ENCODE assay signal across 8 cellular contexts in genomic region chr6:167217951-167218759, GRCh38.
A peak's percentile ranks its signal among the peaks of the same experiment; 100 is the strongest.
DNase-seq lines count a peak whose midpoint lies in the region; ATAC-seq, FAIRE-seq and TF ChIP-seq lines count a peak whose summit lies in the region.
"Not testable (repeated sequence)": the region's sequence is repeated elsewhere in the genome, so short reads cannot be mapped to it uniquely, and the experiment has no call there.

No MANE protein-coding gene starts in this region.

- not testable (repeated sequence) for TF ChIP-seq POLR2A in spleen (IDR thresholded peaks at IDR 0.05)

- H3K4me1 Mint-ChIP-seq in CD8-positive, alpha-beta T cell (ENCODE audit: low read depth), result not testable (repeated sequence)

- peak; percentile 15 for TF ChIP-seq CTCF in CD8-positive, alpha-beta T cell (IDR thresholded peaks at IDR 0.05)
- not testable (repeated sequence) for TF ChIP-seq CTCF in coronary artery (IDR thresholded peaks at IDR 0.05); keratinocyte (optimal IDR thresholded peaks at IDR 0.05 in 1 of 3, IDR thresholded peaks at IDR 0.05 in 1 of 3, conservative IDR thresholded peaks at IDR 0.05 in 1 of 3; ENCODE audit: extremely low read depth in 1 of 3, insufficient read depth in 2 of 3, low read length in 3 of 3)
- peak in 7 of 11 experiments; percentile 9 to 58 (median 16) for TF ChIP-seq CTCF in spleen (IDR thresholded peaks at IDR 0.05 in 8 of 11, conservative IDR thresholded peaks at IDR 0.05 in 3 of 11)

- H3K4me3 ChIP-seq in CD8-positive, alpha-beta T cell (ENCODE audit: low read depth, low read length); coronary artery; keratinocyte (ENCODE audit: control insufficient read depth in 2 of 3, extremely low read depth in 1 of 3, insufficient read depth in 2 of 3, low read depth in 1 of 3, low read length in 3 of 3); spleen: not testable (repeated sequence)

- H3K36me3 ChIP-seq in CD8-positive, alpha-beta T cell (ENCODE audit: insufficient read depth, low read length); keratinocyte (ENCODE audit: control insufficient read depth in 2 of 2, extremely low read depth in 1 of 2, insufficient read depth in 2 of 2, low read length in 2 of 2); spleen: not testable (repeated sequence)

- H2AFZ ChIP-seq in keratinocyte (ENCODE audit: control insufficient read depth, low read length), result not testable (repeated sequence)

- H3K27ac Mint-ChIP-seq in CD8-positive, alpha-beta T cell, result not testable (repeated sequence)

- not testable (repeated sequence) for H3K27me3 ChIP-seq in CD8-positive, alpha-beta T cell (ENCODE audit: insufficient read depth, low read length); keratinocyte (ENCODE audit: control insufficient read depth, extremely low read depth, insufficient read depth, low read length); spleen (replicated peaks in 1 of 7)

- not testable (repeated sequence) for H3K27me3 Mint-ChIP-seq in CD8-positive, alpha-beta T cell (ENCODE audit: low read depth)

- dilution Hi-C loops in keratinocyte (cut with MboI; ENCODE audit: extremely low pct_ligation_motif_present, low sequenced_read_pairs), result not testable (repeated sequence)

- peak in 2 of 7 experiments; percentile 11 to 40 for DNase-seq in CD8-positive, alpha-beta T cell
- DNase-seq in NCI-H82 (lab: John Stamatoyannopoulos, UW) (peak; percentile 37), coronary artery (ENCODE audit: low spot score) (peak; percentile 16)
- DNase-seq in activated CD4-positive, alpha-beta T cell treated with anti-CD3 and anti-CD28 coated beads, Interleukin-2, amount 50 U/mL, for 4 hours, result peak; percentile 7 to 21
- not testable (repeated sequence) for DNase-seq in keratinocyte (ENCODE audit: low read depth, low spot score); spleen

- WGBS in spleen, 5 donors, result 17 to 34% (median 20%) methylated on average over 6 to 13 of the region's 15 CpGs

- not testable (repeated sequence) for H3K4me1 ChIP-seq in CD8-positive, alpha-beta T cell (ENCODE audit: insufficient read depth, low read length); keratinocyte (ENCODE audit: control insufficient read depth, extremely low read depth, insufficient read depth, low read length); spleen

- peak; percentile 90 for FAIRE-seq in keratinocyte (lab: Jason Lieb, UNC)

- not testable (repeated sequence) for H4K20me1 ChIP-seq in keratinocyte (ENCODE audit: control insufficient read depth, extremely low read depth, insufficient read depth, low read length)

- not testable (repeated sequence) for H3K79me2 ChIP-seq in keratinocyte (ENCODE audit: control insufficient read depth, insufficient read depth, low read length)

- POLR2A ChIA-PET in CD8-positive, alpha-beta T cell (lab: Charles Lee), result not testable (repeated sequence)

- H3K36me3 Mint-ChIP-seq in CD8-positive, alpha-beta T cell, result not testable (repeated sequence)

- H3K9me1 ChIP-seq in keratinocyte (ENCODE audit: control insufficient read depth, extremely low read depth, insufficient read depth, low read length), result not testable (repeated sequence)

- intact Hi-C loops in CD8-positive, alpha-beta T cell (cut with DNase I, micrococcal nuclease), result loop anchor here (2.0 to 10.0 kb wide), 4 partner anchors 71 to 1667 kb away; no protein-coding TSS in a partner anchor
- intact Hi-C loops in spleen (cut with DNase I; ENCODE audit: low total_unique reads), result not testable (repeated sequence)

- not testable (repeated sequence) for H3K9me3 ChIP-seq in CD8-positive, alpha-beta T cell (ENCODE audit: low read length); keratinocyte (ENCODE audit: control insufficient read depth, low read depth, low read length); spleen

- peak; percentile 58 for ATAC-seq in CD8-positive, alpha-beta T cell
- ATAC-seq in GM19455 (IDR thresholded peaks at IDR 0.05; ENCODE audit: unreplicated experiment), result peak; percentile 77
- ATAC-seq in HG03520 (IDR thresholded peaks at IDR 0.05; ENCODE audit: unreplicated experiment), result peak; percentile 65

- CTCF ChIA-PET in CD8-positive, alpha-beta T cell (lab: Charles Lee), result interaction anchor here (0.7 to 0.9 kb wide), 2 partner anchors 134 to 818 kb away, joined by 3 read pairs; no protein-coding TSS in a partner anchor

- not testable (repeated sequence) for H3K27ac ChIP-seq in CD8-positive, alpha-beta T cell (ENCODE audit: low read depth, low read length); coronary artery; keratinocyte (ENCODE audit: control insufficient read depth, insufficient read depth, low read length); spleen

- H3K4me2 ChIP-seq in keratinocyte (ENCODE audit: control insufficient read depth, extremely low read depth, insufficient read depth, low read depth, low read length), result not testable (repeated sequence)

- H3K9ac ChIP-seq in keratinocyte (ENCODE audit: control insufficient read depth, extremely low read depth, insufficient read depth, low read length), result not testable (repeated sequence)

- H3K4me3 Mint-ChIP-seq in CD8-positive, alpha-beta T cell, result not testable (repeated sequence)

- H3K9me3 Mint-ChIP-seq in CD8-positive, alpha-beta T cell, result not testable (repeated sequence)
